8 cellular contexts compared by ENCODE assay signal in the genomic region with DNA sequence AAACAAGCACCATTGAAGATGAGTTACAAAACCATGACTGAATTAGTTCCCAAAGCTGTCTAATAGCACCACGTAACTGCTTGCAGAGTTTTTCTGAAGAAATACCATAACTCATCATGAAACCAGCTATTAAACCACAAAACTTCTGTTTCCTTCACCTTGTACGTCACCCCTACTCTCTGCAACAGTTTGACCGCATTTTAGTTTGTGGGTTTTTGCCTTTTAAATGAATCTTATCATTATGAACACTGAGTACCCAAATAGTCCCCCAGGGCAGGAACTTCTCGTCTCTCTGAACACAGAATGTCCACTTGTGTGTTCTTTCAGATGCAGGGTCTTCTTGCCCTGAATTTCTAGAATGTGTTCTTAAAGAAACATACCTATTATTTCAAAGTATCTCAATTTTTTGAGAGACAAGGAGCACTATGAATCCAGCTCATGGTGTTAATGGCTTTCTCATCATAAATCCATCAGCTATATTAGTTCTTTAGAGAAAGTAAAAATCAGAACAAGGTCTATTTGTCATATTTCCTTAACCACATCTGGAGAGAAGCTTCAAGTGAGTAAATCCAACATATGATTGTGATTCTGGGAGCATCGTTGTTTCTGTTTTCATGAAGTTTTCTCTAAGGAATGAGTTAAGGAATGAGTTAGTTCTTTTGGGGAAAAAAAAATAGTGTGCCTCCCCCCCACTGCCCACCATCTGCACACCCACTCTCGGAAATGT.
A peak's percentile ranks its signal among the peaks of the same experiment; 100 is the strongest.
DNase-seq lines count a peak whose midpoint lies in the region; ATAC-seq and TF ChIP-seq lines count a peak whose summit lies in the region.

No MANE protein-coding gene starts in this region.

- TF ChIP-seq CTCF in AG09319 (IDR thresholded peaks at IDR 0.05; ENCODE audit: low read depth, low read length) = no peak
- no peak for TF ChIP-seq CTCF in omental fat pad (IDR thresholded peaks at IDR 0.05)

- ATAC-seq in GM18907 (IDR thresholded peaks at IDR 0.05; ENCODE audit: unreplicated experiment) (peak; percentile 77), HG03095 (IDR thresholded peaks at IDR 0.05; ENCODE audit: unreplicated experiment) (peak; percentile 64), omental fat pad (ENCODE audit: low FRiP score) (no peak)

- DNase-seq in AG09319 (ENCODE audit: extremely low read depth, low read depth) = peak; percentile 75
- DNase-seq in T1000 (lab: John Stamatoyannopoulos, UW) = peak; percentile 16
- peak; percentile 23 for DNase-seq in medulla oblongata (ENCODE audit: extremely low spot score)
- no peak for DNase-seq in omental fat pad (ENCODE audit: low spot score)
- no peak for DNase-seq in NCI-H446 treated with DMSO at 0.1 percent for 48 hours (lab: John Stamatoyannopoulos, UW)
- no peak for DNase-seq in HPDE6-E6E7 (ENCODE audit: extremely low spot score)

Comparison
In these comparisons a context has a peak if more than half of its experiments do, and no peak if none do; other contexts are left out.
1. DNase-seq: peak in AG09319 (single experiment), T1000 (single experiment) and medulla oblongata (single experiment); none in omental fat pad (single experiment), NCI-H446 treated with DMSO at 0.1 percent for 48 hours (single experiment) and HPDE6-E6E7 (single experiment).